Comparison of ENCODE assay signal across 17 cellular contexts in the genomic region with DNA sequence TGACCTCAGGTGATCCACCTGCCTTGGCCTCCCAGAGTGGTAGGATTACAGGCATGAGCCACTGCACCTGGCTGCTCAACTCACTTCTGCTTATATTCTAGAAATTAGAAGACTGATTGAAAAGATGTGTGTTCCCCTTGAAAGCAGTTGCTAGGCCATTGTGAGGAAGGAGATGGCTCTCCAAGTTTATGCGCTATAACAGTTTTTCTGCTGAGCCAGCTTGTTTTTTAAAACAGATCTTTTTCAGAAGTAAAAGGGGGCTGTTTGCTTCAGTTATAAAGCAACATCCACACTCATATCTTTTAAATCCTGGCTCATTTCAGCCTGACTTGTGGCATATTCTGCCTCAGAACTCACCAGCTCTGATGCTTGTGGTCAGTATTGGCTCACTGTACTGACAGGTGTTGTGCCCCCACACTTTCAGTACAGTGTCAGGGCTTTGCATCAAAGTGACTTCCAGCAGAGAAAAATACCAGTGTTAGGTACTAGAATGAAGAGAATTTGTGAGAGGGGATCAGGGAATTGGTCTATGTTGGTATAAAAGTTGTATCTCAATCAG.
"Had no signal": no experiment of that assay in that cellular context is flagged by ENCODE, and none has a peak within 500 bp of the region (broad histone marks: within the 10 kb centered on the region; RNA-seq: fewer than 3 reads in every experiment).

No MANE protein-coding gene starts in this region.

- H3K27me3 ChIP-seq: dorsolateral prefrontal cortex, heart left ventricle, neutrophil, stomach, testis had no signal

- H3K27me3 Mint-ChIP-seq: activated CD4-positive, alpha-beta T cell treated with anti-CD3 and anti-CD28 coated beads, Interleukin-2, amount 10 ng/mL, durations not matched to agents 7 days and 5 days; activated naive CD4-positive, alpha-beta T cell treated with anti-CD3 and anti-CD28 coated beads, Interleukin-2, amount 10 ng/mL, durations not matched to agents 7 days and 5 days had no signal

- H3K4me3 Mint-ChIP-seq: activated CD4-positive, alpha-beta T cell treated with anti-CD3 and anti-CD28 coated beads, Interleukin-2, amount 10 ng/mL, durations not matched to agents 7 days and 5 days; activated naive CD4-positive, alpha-beta T cell treated with anti-CD3 and anti-CD28 coated beads, Interleukin-2, amount 10 ng/mL, durations not matched to agents 7 days and 5 days; activated T-helper 1 cell treated with anti-CD3 and anti-CD28 coated beads, Interleukin-12 subunit alpha, Interleukin-12 subunit beta, Interleukin-2, Interleukin-4 antibody, amounts not matched to agents 30 ng/mL and 10 ng/mL and 1 ng/mL, durations not matched to agents 14 hours and 24 hours and 36 hours; endodermal cell; immature natural killer cell; natural killer cell had no signal

- H3K4me3 ChIP-seq: dorsolateral prefrontal cortex, heart left ventricle, stomach, testis had no signal

- ATAC-seq: heart left ventricle, natural killer cell, SK-N-SH treated with all-trans-retinoic acid at 6 μM for 48 hours had no signal

- H3K9me3 ChIP-seq: heart left ventricle, neutrophil, stomach, testis had no signal

- H3K27ac ChIP-seq: dorsolateral prefrontal cortex, heart left ventricle, neutrophil, stomach, testis, VCaP had no signal

- H3K27ac Mint-ChIP-seq: activated CD4-positive, alpha-beta T cell treated with anti-CD3 and anti-CD28 coated beads, Interleukin-2, amount 10 ng/mL, durations not matched to agents 7 days and 5 days; activated T-helper 1 cell treated with anti-CD3 and anti-CD28 coated beads, Interleukin-12 subunit alpha, Interleukin-12 subunit beta, Interleukin-2, Interleukin-4 antibody, amounts not matched to agents 30 ng/mL and 10 ng/mL and 1 ng/mL, durations not matched to agents 14 hours and 24 hours and 36 hours; endodermal cell; natural killer cell had no signal

- H3K9me3 Mint-ChIP-seq: activated naive CD4-positive, alpha-beta T cell treated with anti-CD3 and anti-CD28 coated beads, Interleukin-2, amount 10 ng/mL, durations not matched to agents 7 days and 5 days; activated T-helper 1 cell treated with anti-CD3 and anti-CD28 coated beads, Interleukin-12 subunit alpha, Interleukin-12 subunit beta, Interleukin-2, Interleukin-4 antibody, amounts not matched to agents 30 ng/mL and 10 ng/mL and 1 ng/mL, durations not matched to agents 14 hours and 24 hours and 36 hours; immature natural killer cell; natural killer cell had no signal

- DNase-seq: activated CD4-positive, alpha-beta T cell treated with anti-CD3 and anti-CD28 coated beads, Interleukin-2, amount 10 ng/mL, durations not matched to agents 7 days and 5 days; activated naive CD4-positive, alpha-beta T cell treated with anti-CD3 and anti-CD28 coated beads, Interleukin-2, amount 10 ng/mL, durations not matched to agents 7 days and 5 days; amniotic stem cell; dorsolateral prefrontal cortex; endodermal cell; heart left ventricle; immature natural killer cell; mesenchymal stem cell; natural killer cell; small intestine; stomach; T-helper 1 cell; testis had no signal
